33 cellular contexts compared by ENCODE assay signal in genomic region chr1:157356611-157357010, GRCh38.
"Had no signal": no experiment of that assay in that cellular context is flagged by ENCODE, and none has a peak within 500 bp of the region (broad histone marks: within the 10 kb centered on the region; RNA-seq: fewer than 3 reads in every experiment).

No MANE protein-coding gene starts in this region.

- H3K4me3 ChIP-seq: MG63 had no signal

- FAIRE-seq: colon, RCC 7860, TTC549 had no signal

- H3K27ac ChIP-seq: brain microvascular endothelial cell, WERI-Rb-1 had no signal

- DNase-seq: activated CD4-positive, alpha-beta memory T cell treated with anti-CD3 and anti-CD28 coated beads, Interleukin-2, amount 10 ng/mL, durations not matched to agents 7 days and 5 days; activated CD4-positive, alpha-beta T cell treated with anti-CD3 and anti-CD28 coated beads for 1 hour; activated CD4-positive, alpha-beta T cell treated with anti-CD3 and anti-CD28 coated beads for 48 hours; activated CD4-positive, CD25-positive, alpha-beta regulatory T cell; activated CD8-positive, alpha-beta memory T cell treated with anti-CD3 and anti-CD28 coated beads for 24 hours; activated CD8-positive, alpha-beta memory T cell treated with anti-CD3 and anti-CD28 coated beads, Interleukin-2, amount 10 ng/mL, durations not matched to agents 7 days and 5 days; activated CD8-positive, alpha-beta memory T cell treated with anti-CD3 and anti-CD28 coated beads, Interleukin-2, amount 50 U/mL, for 48 hours; activated effector memory CD4-positive, alpha-beta T cell treated with anti-CD3 and anti-CD28 coated beads, Interleukin-2, amount 50 U/mL, for 16 hours; activated naive CD4-positive, alpha-beta T cell; activated naive CD4-positive, alpha-beta T cell treated with anti-CD3 and anti-CD28 coated beads, Interleukin-2, amount 50 U/mL, for 16 hours; activated naive CD8-positive, alpha-beta T cell treated with anti-CD3 and anti-CD28 coated beads for 36 hours; activated T-cell treated with anti-CD3 and anti-CD28 coated beads, Interleukin-2, amount 50 U/mL, for 72 hours; amniotic stem cell; aorta; brain microvascular endothelial cell; central memory CD4-positive, alpha-beta T cell; Karpas-422; MG63; NCI-H1092; NCI-H1436 treated with DMSO at 0.1 percent for 48 hours; NCI-H1694 treated with DMSO at 0.1 percent for 48 hours; NCI-H2029; NCI-H510A; NCI-H748 treated with DMSO at 0.1 percent for 48 hours; NK-92 treated with Interleukin-12 subunit alpha and Interleukin-12 subunit beta, amount 100 ng/mL, for 24 hours; PC-3; Right ventricle myocardium superior; T1000; WERI-Rb-1 had no signal

- H3K9me3 ChIP-seq: MG63 had no signal

- H3K36me3 ChIP-seq: brain microvascular endothelial cell, MG63, WERI-Rb-1 had no signal

- ATAC-seq: activated CD8-positive, alpha-beta memory T cell treated with anti-CD3 and anti-CD28 coated beads, Interleukin-2, amount 10 ng/mL, durations not matched to agents 7 days and 5 days; activated T-cell treated with anti-CD3 and anti-CD28 coated beads, Interleukin-2, amount 50 U/mL, for 72 hours; activated T-helper 17 cell treated with anti-CD3 and anti-CD28 coated beads, Interleukin-2, amount 50 U/mL, for 72 hours; PC-3 had no signal

- H3K27me3 ChIP-seq: brain microvascular endothelial cell, MG63 had no signal
